Comparison of ENCODE assay signal across 14 cellular contexts in the genomic region with DNA sequence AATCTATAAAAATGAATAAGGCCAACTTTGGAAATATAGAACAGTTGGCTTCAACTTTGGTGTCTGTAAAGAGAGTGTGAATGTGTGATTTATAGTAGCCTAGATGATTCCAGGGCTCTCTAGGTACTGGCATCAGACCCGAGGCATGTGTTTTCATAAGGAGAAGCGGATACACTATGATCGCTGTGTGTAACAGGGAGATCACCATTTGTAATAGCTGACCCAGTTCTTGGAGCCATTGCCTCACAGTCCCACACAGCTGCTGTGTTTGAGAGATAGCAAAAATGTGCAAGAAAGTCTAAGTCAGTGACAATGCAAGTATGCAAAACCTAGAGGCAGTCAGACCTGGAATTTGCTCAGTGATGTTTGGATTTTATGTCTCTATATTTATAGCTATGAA.
"Had no signal": no experiment of that assay in that cellular context is flagged by ENCODE, and none has a peak within 500 bp of the region (broad histone marks: within the 10 kb centered on the region; RNA-seq: fewer than 3 reads in every experiment).

No MANE protein-coding gene starts in this region.

- DNase-seq: activated CD4-positive, alpha-beta T cell treated with anti-CD3 and anti-CD28 coated beads, Interleukin-2, amount 10 ng/mL, durations not matched to agents 7 days and 5 days; activated CD8-positive, alpha-beta memory T cell treated with anti-CD3 and anti-CD28 coated beads, Interleukin-2, amount 50 U/mL, for 48 hours; activated gamma-delta T cell treated with Interleukin-2 at 50 U/mL for 16 hours; activated T-cell treated with anti-CD3 and anti-CD28 coated beads, Interleukin-2, amount 50 U/mL, for 72 hours; aorta; dorsolateral prefrontal cortex; foreskin keratinocyte; lower lobe of right lung; sigmoid colon; stimulated activated CD4-positive, alpha-beta T cell treated with anti-CD3 and anti-CD28 coated beads, Interleukin-1b, Interleukin-23, amount 100 ng/mL, for 48 hours; stomach; thyroid gland had no signal

- H3K9me3 ChIP-seq: breast epithelium, lower lobe of right lung, sigmoid colon, stomach, thyroid gland had no signal

- H3K4me1 ChIP-seq: breast epithelium, lower lobe of right lung, stomach, thyroid gland had no signal

- H3K27me3 ChIP-seq: foreskin keratinocyte, sigmoid colon, stomach, thyroid gland had no signal

- ATAC-seq: activated T-cell treated with anti-CD3 and anti-CD28 coated beads, Interleukin-2, amount 50 U/mL, for 72 hours; foreskin keratinocyte; lower lobe of right lung had no signal

- H3K4me3 ChIP-seq: breast epithelium, dorsolateral prefrontal cortex, lower lobe of right lung, sigmoid colon, SK-N-MC, stomach, thyroid gland had no signal

- H3K36me3 ChIP-seq: breast epithelium, lower lobe of right lung, sigmoid colon, thyroid gland had no signal

- H3K27ac ChIP-seq: breast epithelium, foreskin keratinocyte, lower lobe of right lung, SK-N-MC, stomach, thyroid gland had no signal
